In genomic region chr5:15596936-15597335, GRCh38 we compare ENCODE assay signal across 27 cellular contexts.
"Had no signal": no experiment of that assay in that cellular context is flagged by ENCODE, and none has a peak within 500 bp of the region (broad histone marks: within the 10 kb centered on the region; RNA-seq: fewer than 3 reads in every experiment).

No MANE protein-coding gene starts in this region.

- FAIRE-seq: colon, endometrium, islet of Langerhans, keratinocyte had no signal

- ATAC-seq: esophagus mucosa, gastrocnemius medialis, heart right ventricle, left cardiac atrium, left lung, left ventricle myocardium superior, lower lobe of right lung, mucosa of descending colon had no signal

- H3K4me1 ChIP-seq: gastrocnemius medialis, left lung, lower lobe of right lung had no signal

- H3K36me3 ChIP-seq: esophagus squamous epithelium, gastrocnemius medialis, heart right ventricle, left lung, lower lobe of right lung had no signal

- H3K4me3 Mint-ChIP-seq: naive B cell had no signal

- H3K4me3 ChIP-seq: coronary artery, dorsolateral prefrontal cortex, esophagus squamous epithelium, gastrocnemius medialis, heart right ventricle, left lung, lower lobe of right lung, mucosa of descending colon had no signal

- H3K4me1 Mint-ChIP-seq: naive B cell had no signal

- H3K36me3 Mint-ChIP-seq: naive B cell had no signal

- H3K27me3 ChIP-seq: dorsolateral prefrontal cortex, esophagus squamous epithelium, gastrocnemius medialis, heart right ventricle, left lung had no signal

- H3K27ac ChIP-seq: coronary artery, dorsolateral prefrontal cortex, epithelial cell of prostate, esophagus squamous epithelium, gastrocnemius medialis, heart right ventricle, left lung, lower lobe of right lung had no signal

- DNase-seq: dermis blood vessel endothelial cell; dorsolateral prefrontal cortex; effector CD4-positive, alpha-beta T cell; effector memory CD4-positive, alpha-beta T cell; erythroblast; esophagus squamous epithelium; foreskin fibroblast; foreskin melanocyte; gastrocnemius medialis; glutamatergic neuron; head of caudate nucleus; heart right ventricle; hippocampal formation; left cardiac atrium; left lung; left ventricle myocardium superior; lower lobe of right lung; mesenchymal stem cell; mucosa of descending colon; naive B cell had no signal

- H3K27ac Mint-ChIP-seq: naive B cell had no signal

- H3K9me3 ChIP-seq: esophagus squamous epithelium, gastrocnemius medialis, heart right ventricle, left lung, lower lobe of right lung, mucosa of descending colon had no signal

- H3K27me3 Mint-ChIP-seq: naive B cell had no signal
